26 cellular contexts compared by ENCODE assay signal in the genomic region with DNA sequence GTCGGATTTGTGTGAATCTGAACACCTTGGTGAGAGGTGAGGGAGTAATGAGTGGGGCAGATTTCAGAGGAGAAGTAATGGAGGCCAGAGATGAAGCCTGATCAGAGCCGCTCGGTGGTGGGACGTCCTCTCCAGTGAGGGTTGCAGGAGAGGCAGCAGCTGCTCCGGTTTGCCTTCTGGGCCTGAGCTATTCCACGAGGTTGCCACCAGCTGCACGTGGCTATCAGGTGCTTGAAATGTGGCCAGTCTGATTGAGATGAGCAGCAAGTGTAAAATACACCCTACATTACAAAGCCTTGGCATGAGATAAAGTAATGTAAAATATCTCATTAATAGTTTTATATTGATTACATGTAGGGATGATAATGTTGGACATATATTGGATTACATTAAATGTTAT. TPM values are rescaled to one million over a fixed set of nuclear protein-coding genes. Genes with fewer than 3 reads are reported as not detected.
"Had no signal": no experiment of that assay in that cellular context is flagged by ENCODE, and none has a peak within 500 bp of the region (broad histone marks: within the 10 kb centered on the region; RNA-seq: fewer than 3 reads in every experiment).

No MANE protein-coding gene starts in this region.

- DNase-seq: activated B cell treated with CpG ODN at 0.5 μM for 24 hours; activated CD4-positive, alpha-beta T cell treated with anti-CD3 and anti-CD28 coated beads for 48 hours; activated CD4-positive, alpha-beta T cell treated with anti-CD3 and anti-CD28 coated beads, Interleukin-2, amount 50 U/mL, for 1 hour; activated CD4-positive, alpha-beta T cell treated with anti-CD3 and anti-CD28 coated beads, Interleukin-2, amount 50 U/mL, for 48 hours; activated CD8-positive, alpha-beta memory T cell treated with anti-CD3 and anti-CD28 coated beads for 24 hours; activated CD8-positive, alpha-beta T cell treated with anti-CD3 and anti-CD28 coated beads for 36 hours; activated effector memory CD4-positive, alpha-beta T cell treated with Interleukin-2 at 50 U/mL for 16 hours; activated gamma-delta T cell treated with Interleukin-2 at 50 U/mL for 16 hours; activated naive CD4-positive, alpha-beta T cell treated with anti-CD3 and anti-CD28 coated beads, Interleukin-2, amount 50 U/mL, for 16 hours; activated naive CD4-positive, alpha-beta T cell treated with Interleukin-2 at 50 U/mL for 16 hours; activated T-cell treated with anti-CD3 and anti-CD28 coated beads, Interleukin-2, amount 50 U/mL, for 4 hours; amniotic stem cell; anterior cingulate cortex; brain microvascular endothelial cell; cortex of kidney; dermis blood vessel endothelial cell; effector CD4-positive, alpha-beta T cell; effector memory CD8-positive, alpha-beta T cell; erythroblast; foreskin keratinocyte; gastrocnemius medialis; glutamatergic neuron; T-cell; T1000; WERI-Rb-1 had no signal

RNA-seq across cellular contexts. Expression of a gene that starts 10.8 kb away (rescaled TPM):
- total RNA-seq: activated B cell treated with CpG ODN at 0.5 μM for 24 hours, bronchial epithelial cell, foreskin keratinocyte had no signal
- polyA plus RNA-seq: foreskin keratinocyte had no signal
